Comparison of ENCODE assay signal across 1 cellular context in the genomic region with DNA sequence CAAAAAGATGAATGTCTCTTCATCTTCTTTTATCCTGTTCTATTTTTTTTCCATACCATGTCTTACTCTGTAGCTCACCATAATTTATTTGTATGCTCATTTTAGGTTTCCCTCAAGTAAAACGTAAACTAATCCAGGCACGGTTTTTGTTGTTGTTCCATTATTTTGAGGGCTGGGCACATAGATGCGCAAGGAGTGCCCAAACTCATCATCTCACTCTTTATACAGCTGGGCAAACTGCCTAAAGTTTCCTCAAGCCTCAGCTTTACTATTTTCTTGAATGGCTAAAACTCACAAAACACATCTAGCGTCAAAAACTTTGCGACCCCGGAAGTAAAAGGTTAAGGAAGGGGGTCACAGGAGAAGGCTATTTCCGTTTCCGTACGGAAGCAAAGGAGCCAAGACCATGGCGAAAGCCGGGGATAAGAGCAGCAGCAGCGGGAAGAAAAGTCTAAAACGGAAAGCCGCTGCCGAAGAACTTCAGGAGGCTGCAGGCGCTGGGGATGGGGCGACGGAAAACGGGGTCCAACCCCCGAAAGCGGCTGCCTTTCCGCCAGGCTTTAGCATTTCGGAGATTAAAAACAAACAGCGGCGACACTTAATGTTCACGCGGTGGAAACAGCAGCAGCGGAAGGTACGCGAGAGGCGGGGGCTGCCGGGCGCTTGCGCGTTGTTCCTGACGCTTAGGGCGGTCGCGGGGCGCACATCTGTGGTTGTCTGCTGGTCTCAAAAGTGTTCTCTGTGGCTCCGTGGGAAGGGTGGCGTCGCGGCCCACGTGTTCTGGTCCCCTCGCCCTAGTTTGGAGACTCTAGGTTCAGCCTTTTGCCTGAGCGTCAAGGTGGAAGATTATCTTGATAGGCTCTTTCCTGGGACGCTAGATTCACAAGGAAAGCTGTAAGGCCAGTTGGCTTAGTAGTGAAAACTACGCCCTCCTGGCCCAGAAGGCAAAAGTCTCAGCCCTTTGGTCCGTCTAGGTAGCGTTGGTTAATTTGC.
TF ChIP-seq lines count a peak whose summit lies in the region.

A gene with protein sequence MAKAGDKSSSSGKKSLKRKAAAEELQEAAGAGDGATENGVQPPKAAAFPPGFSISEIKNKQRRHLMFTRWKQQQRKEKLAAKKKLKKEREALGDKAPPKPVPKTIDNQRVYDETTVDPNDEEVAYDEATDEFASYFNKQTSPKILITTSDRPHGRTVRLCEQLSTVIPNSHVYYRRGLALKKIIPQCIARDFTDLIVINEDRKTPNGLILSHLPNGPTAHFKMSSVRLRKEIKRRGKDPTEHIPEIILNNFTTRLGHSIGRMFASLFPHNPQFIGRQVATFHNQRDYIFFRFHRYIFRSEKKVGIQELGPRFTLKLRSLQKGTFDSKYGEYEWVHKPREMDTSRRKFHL (plus strand): TSS at position 391 of the 993 bp plus-strand sequence. CDS start 16 bp downstream, at position 407.

TF ChIP-seq in HepG2, 621 proteins besides CTCF, POLR2A, EP300 and RAD21 (continued from another document):
- TF ChIP-seq, protein P1, sequence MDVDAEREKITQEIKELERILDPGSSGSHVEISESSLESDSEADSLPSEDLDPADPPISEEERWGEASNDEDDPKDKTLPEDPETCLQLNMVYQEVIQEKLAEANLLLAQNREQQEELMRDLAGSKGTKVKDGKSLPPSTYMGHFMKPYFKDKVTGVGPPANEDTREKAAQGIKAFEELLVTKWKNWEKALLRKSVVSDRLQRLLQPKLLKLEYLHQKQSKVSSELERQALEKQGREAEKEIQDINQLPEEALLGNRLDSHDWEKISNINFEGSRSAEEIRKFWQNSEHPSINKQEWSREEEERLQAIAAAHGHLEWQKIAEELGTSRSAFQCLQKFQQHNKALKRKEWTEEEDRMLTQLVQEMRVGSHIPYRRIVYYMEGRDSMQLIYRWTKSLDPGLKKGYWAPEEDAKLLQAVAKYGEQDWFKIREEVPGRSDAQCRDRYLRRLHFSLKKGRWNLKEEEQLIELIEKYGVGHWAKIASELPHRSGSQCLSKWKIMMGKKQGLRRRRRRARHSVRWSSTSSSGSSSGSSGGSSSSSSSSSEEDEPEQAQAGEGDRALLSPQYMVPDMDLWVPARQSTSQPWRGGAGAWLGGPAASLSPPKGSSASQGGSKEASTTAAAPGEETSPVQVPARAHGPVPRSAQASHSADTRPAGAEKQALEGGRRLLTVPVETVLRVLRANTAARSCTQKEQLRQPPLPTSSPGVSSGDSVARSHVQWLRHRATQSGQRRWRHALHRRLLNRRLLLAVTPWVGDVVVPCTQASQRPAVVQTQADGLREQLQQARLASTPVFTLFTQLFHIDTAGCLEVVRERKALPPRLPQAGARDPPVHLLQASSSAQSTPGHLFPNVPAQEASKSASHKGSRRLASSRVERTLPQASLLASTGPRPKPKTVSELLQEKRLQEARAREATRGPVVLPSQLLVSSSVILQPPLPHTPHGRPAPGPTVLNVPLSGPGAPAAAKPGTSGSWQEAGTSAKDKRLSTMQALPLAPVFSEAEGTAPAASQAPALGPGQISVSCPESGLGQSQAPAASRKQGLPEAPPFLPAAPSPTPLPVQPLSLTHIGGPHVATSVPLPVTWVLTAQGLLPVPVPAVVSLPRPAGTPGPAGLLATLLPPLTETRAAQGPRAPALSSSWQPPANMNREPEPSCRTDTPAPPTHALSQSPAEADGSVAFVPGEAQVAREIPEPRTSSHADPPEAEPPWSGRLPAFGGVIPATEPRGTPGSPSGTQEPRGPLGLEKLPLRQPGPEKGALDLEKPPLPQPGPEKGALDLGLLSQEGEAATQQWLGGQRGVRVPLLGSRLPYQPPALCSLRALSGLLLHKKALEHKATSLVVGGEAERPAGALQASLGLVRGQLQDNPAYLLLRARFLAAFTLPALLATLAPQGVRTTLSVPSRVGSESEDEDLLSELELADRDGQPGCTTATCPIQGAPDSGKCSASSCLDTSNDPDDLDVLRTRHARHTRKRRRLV (CRISPR knock-in tag; IDR thresholded peaks at IDR 0.05), result 0 out of 2 replicates have a peak, but pooled peaks have one; percentile 60
- TF ChIP-seq GATAD2A (CRISPR knock-in tag; IDR thresholded peaks at IDR 0.05) (0 out of 2 replicates have a peak, but pooled peaks have one; percentile 4), SP140L (CRISPR knock-in tag; IDR thresholded peaks at IDR 0.05; ENCODE audit: borderline replicate concordance) (peak; percentile 58; the same call in 1 of the 2 replicates), ZNF331 (CRISPR knock-in tag; IDR thresholded peaks at IDR 0.05) (peak; percentile 58), FOSL1 (CRISPR knock-in tag; IDR thresholded peaks at IDR 0.05; ENCODE audit: borderline replicate concordance) (no peak), DR1 (CRISPR knock-in tag; IDR thresholded peaks at IDR 0.05) (no peak), SMAD3 (CRISPR knock-in tag; IDR thresholded peaks at IDR 0.05) (peak; percentile 59), ZSCAN21 (CRISPR knock-in tag; IDR thresholded peaks at IDR 0.05; ENCODE audit: borderline replicate concordance) (no peak), MED8 (CRISPR knock-in tag; IDR thresholded peaks at IDR 0.05; ENCODE audit: insufficient replicate concordance) (peak; percentile 67), MAFF (IDR thresholded peaks at IDR 0.05; ENCODE audit: low read depth, low read length) (no peak)
- TF ChIP-seq, protein P2, sequence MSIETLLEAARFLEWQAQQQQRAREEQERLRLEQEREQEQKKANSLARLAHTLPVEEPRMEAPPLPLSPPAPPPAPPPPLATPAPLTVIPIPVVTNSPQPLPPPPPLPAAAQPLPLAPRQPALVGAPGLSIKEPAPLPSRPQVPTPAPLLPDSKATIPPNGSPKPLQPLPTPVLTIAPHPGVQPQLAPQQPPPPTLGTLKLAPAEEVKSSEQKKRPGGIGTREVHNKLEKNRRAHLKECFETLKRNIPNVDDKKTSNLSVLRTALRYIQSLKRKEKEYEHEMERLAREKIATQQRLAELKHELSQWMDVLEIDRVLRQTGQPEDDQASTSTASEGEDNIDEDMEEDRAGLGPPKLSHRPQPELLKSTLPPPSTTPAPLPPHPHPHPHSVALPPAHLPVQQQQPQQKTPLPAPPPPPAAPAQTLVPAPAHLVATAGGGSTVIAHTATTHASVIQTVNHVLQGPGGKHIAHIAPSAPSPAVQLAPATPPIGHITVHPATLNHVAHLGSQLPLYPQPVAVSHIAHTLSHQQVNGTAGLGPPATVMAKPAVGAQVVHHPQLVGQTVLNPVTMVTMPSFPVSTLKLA (IDR thresholded peaks at IDR 0.05), result no peak
